Comparison of ENCODE assay signal across 10 cellular contexts in genomic region chr22:27170491-27170890, GRCh38.
DNase-seq lines count a peak whose midpoint lies in the region; ATAC-seq and TF ChIP-seq lines count a peak whose summit lies in the region.
"Had no signal": no experiment of that assay in that cellular context is flagged by ENCODE, and none has a peak within 500 bp of the region (broad histone marks: within the 10 kb centered on the region; RNA-seq: fewer than 3 reads in every experiment).

No MANE protein-coding gene starts in this region.

- TF ChIP-seq POLR2A in sigmoid colon (IDR thresholded peaks at IDR 0.05), result no peak

- DNase-seq in EH (ENCODE audit: low read depth), result peak; percentile 84
- DNase-seq in RPMI7951 (ENCODE audit: low read depth), result peak; percentile 94
- DNase-seq in fibroblast of pulmonary artery (ENCODE audit: low read depth), result peak; percentile 64
- DNase-seq in sigmoid colon, result peak; percentile 81
- DNase-seq in NCI-H524 (lab: John Stamatoyannopoulos, UW), result no peak
- no peak for DNase-seq in posterior cingulate gyrus
- DNase-seq in DMS114 treated with DMSO at 0.1 percent for 48 hours (lab: John Stamatoyannopoulos, UW; ENCODE audit: unreplicated experiment), result no peak
- DNase-seq: glutamatergic neuron, stomach had no signal

- no peak overlapping the region for H3K4me3 ChIP-seq in fibroblast of pulmonary artery (replicated peaks; ENCODE audit: low read depth, low read length)
- no peak overlapping the region for H3K4me3 ChIP-seq in sigmoid colon
- H3K4me3 ChIP-seq: stomach had no signal

- intact Hi-C loops in sigmoid colon (cut with DNase I) (no loop called here), posterior cingulate gyrus (cut with DNase I) (no loop called here)

- peak overlapping the region in 1 of 4 donors; percentile 40 for H3K27ac ChIP-seq in sigmoid colon

- peaks cover 0 to 12% (median 9%) of the 10 kb centered on the region in 4 donors for H3K4me1 ChIP-seq in sigmoid colon

- no peaks in the 10 kb centered on the region for H3K27me3 ChIP-seq in sigmoid colon

- no peak for TF ChIP-seq CTCF in fibroblast of pulmonary artery (IDR thresholded peaks at IDR 0.05; ENCODE audit: low read length, missing control alignments)
- no peak for TF ChIP-seq CTCF in sigmoid colon (IDR thresholded peaks at IDR 0.05)

- no peaks in the 10 kb centered on the region for H3K36me3 ChIP-seq in sigmoid colon
- H3K36me3 ChIP-seq: stomach had no signal

- H3K9me3 ChIP-seq in sigmoid colon, result no peaks in the 10 kb centered on the region
- H3K9me3 ChIP-seq: stomach had no signal

- TF ChIP-seq EP300 in sigmoid colon (IDR thresholded peaks at IDR 0.05), result peak in 1 of 4 donors; percentile 1

- ATAC-seq in HG02885 (IDR thresholded peaks at IDR 0.05; ENCODE audit: poor library complexity, unreplicated experiment), result no peak

- 58 to 66% methylated on average over 4 of the region's 4 CpGs for WGBS in sigmoid colon, 2 donors

Comparison
In these comparisons a context has a peak if more than half of its experiments do, and no peak if none do; other contexts are left out.
1. DNase-seq: peak in EH (single experiment), RPMI7951 (single experiment), fibroblast of pulmonary artery (single experiment) and sigmoid colon (single experiment); none in NCI-H524 (0 of 2), posterior cingulate gyrus (0 of 10) and DMS114 treated with DMSO at 0.1 percent for 48 hours (single experiment).